ENCODE assay signal across 13 cellular contexts in genomic region chr1:163820748-163821147, GRCh38.
DNase-seq lines count a peak whose midpoint lies in the region; FAIRE-seq and TF ChIP-seq lines count a peak whose summit lies in the region.
"Had no signal": no experiment of that assay in that cellular context is flagged by ENCODE, and none has a peak within 500 bp of the region (broad histone marks: within the 10 kb centered on the region; RNA-seq: fewer than 3 reads in every experiment).

No MANE protein-coding gene starts in this region.

- H3K9ac ChIP-seq in neural cell (ENCODE audit: low read length), result no peak overlapping the region

- no peaks in the 10 kb centered on the region for H3F3A ChIP-seq in neural cell (ENCODE audit: insufficient read depth, low read length, poor library complexity, severe bottlenecking)

- no peaks in the 10 kb centered on the region for H3K9me3 ChIP-seq in neural cell (ENCODE audit: low read length)

- no peak overlapping the region for H3K27ac ChIP-seq in neural cell (ENCODE audit: low read length)
- H3K27ac ChIP-seq: HL-60 had no signal

- no peak for TF ChIP-seq EP300 in neural cell (conservative IDR thresholded peaks at IDR 0.05; ENCODE audit: poor library complexity, severe bottlenecking)

- no peak for TF ChIP-seq POLR2A in GM12891 (IDR thresholded peaks at IDR 0.05; ENCODE audit: low read depth, low read length)

- no peak overlapping the region for H3K4me2 ChIP-seq in neural cell (ENCODE audit: low read length)

- TF ChIP-seq RAD21 in neural cell (conservative IDR thresholded peaks at IDR 0.05), result peak; percentile 64

- H3K79me2 ChIP-seq in neural cell (replicated peaks; ENCODE audit: insufficient read depth, low read length), result no peaks in the 10 kb centered on the region

- no peaks in the 10 kb centered on the region for H3K9me2 ChIP-seq in neural cell (ENCODE audit: insufficient read depth, low read length)

- DNase-seq in EH (ENCODE audit: low read depth) (peak; percentile 19), NAMALWA (ENCODE audit: low spot score) (peak; percentile 10), choroid plexus epithelial cell (ENCODE audit: low read depth) (peak; percentile 16), kidney tubule cell (ENCODE audit: low spot score) (no peak), GM12891 (ENCODE audit: insufficient read length, low spot score) (no peak), hippocampal formation (lab: John Stamatoyannopoulos, UW) (no peak)
- DNase-seq: activated CD4-positive, alpha-beta T cell treated with anti-CD3 and anti-CD28 coated beads for 1 hour; naive B cell; NCI-H1048; NCI-H510A treated with DMSO at 0.1 percent for 48 hours; substantia nigra had no signal

- H3K4me3 ChIP-seq in choroid plexus epithelial cell (ENCODE audit: low read depth, low read length) (no peak overlapping the region), neural cell (ENCODE audit: low read length) (no peak overlapping the region)

- H2AFZ ChIP-seq in neural cell (ENCODE audit: low read depth, low read length), result no peak overlapping the region

- peak; percentile 26 for TF ChIP-seq CTCF in choroid plexus epithelial cell (conservative IDR thresholded peaks at IDR 0.05; ENCODE audit: low read depth, low read length)
- TF ChIP-seq CTCF in neural cell (IDR thresholded peaks at IDR 0.05; ENCODE audit: poor library complexity, severe bottlenecking), result peak; percentile 57

- no peak for FAIRE-seq in GM12891 (lab: Jason Lieb, UNC)

- H3K36me3 ChIP-seq in neural cell (ENCODE audit: insufficient read depth, low read length), result no peaks in the 10 kb centered on the region

- no peaks in the 10 kb centered on the region for H4K20me1 ChIP-seq in neural cell (ENCODE audit: insufficient read depth)

- no peaks in the 10 kb centered on the region for H3K27me3 ChIP-seq in neural cell (ENCODE audit: insufficient read depth, low read depth, low read length)

TF ChIP-seq in neural cell, 6 proteins besides CTCF, POLR2A, EP300 and RAD21:
- TF ChIP-seq REST (IDR thresholded peaks at IDR 0.05; ENCODE audit: borderline replicate concordance) (no peak), EZH2 (IDR thresholded peaks at IDR 0.05; ENCODE audit: borderline replicate concordance, insufficient read depth, low read length, poor library complexity, severe bottlenecking) (no peak), SMC3 (conservative IDR thresholded peaks at IDR 0.05; ENCODE audit: poor library complexity) (peak; percentile 63), MXI1 (conservative IDR thresholded peaks at IDR 0.05; ENCODE audit: poor library complexity, severe bottlenecking) (no peak), TAF1 (IDR thresholded peaks at IDR 0.05; ENCODE audit: low read depth) (no peak), POLR2AphosphoS5 (IDR thresholded peaks at IDR 0.05) (no peak)

TF ChIP-seq in GM12891, 5 proteins besides CTCF, POLR2A, EP300 and RAD21:
- TF ChIP-seq POU2F2 (IDR thresholded peaks at IDR 0.05; ENCODE audit: low read depth, low read length) (no peak), PAX5 (IDR thresholded peaks at IDR 0.05; ENCODE audit: insufficient read depth, low read length, severe bottlenecking) (no peak), SPI1 (IDR thresholded peaks at IDR 0.05; ENCODE audit: low read depth, low read length) (no peak), POLR2AphosphoS5 (IDR thresholded peaks at IDR 0.05; ENCODE audit: low read depth, low read length) (no peak)

Comparison
In these comparisons a context has a peak if more than half of its experiments do, and no peak if none do; other contexts are left out.
1. DNase-seq: peak in EH (single experiment), NAMALWA (single experiment) and choroid plexus epithelial cell (single experiment); none in kidney tubule cell (single experiment), GM12891 (single experiment) and hippocampal formation (0 of 2).